ENCODE assay signal across 8 cellular contexts in genomic region chr1:40257313-40257687, GRCh38. TPM values are rescaled to one million over a fixed set of nuclear protein-coding genes. Genes with fewer than 3 reads are reported as not detected.
DNase-seq lines count a peak whose midpoint lies in the region; ATAC-seq and TF ChIP-seq lines count a peak whose summit lies in the region.

No MANE protein-coding gene starts in this region.

- H3K27ac ChIP-seq in CD8-positive, alpha-beta memory T cell (ENCODE audit: low read depth, low read length): peak overlapping the region; percentile 99
- H3K27ac ChIP-seq in caudate nucleus (ENCODE audit: low read depth, low read length) (peak overlapping the region; percentile 97), lung (ENCODE audit: low read depth in 1 of 2, low read length in 1 of 2) (peak overlapping the region; percentile 89 to 95), tibial nerve (peak overlapping the region; percentile 58 to 98 (median 95))

- WGBS in lung, 2 donors: 0% methylated on average over 16 of the region's 16 CpGs
- 0% methylated on average over 16 of the region's 16 CpGs for WGBS in tibial nerve, 2 donors

- peak overlapping the region; percentile 96 to 100 (median 98) for H3K4me3 Mint-ChIP-seq in CD8-positive, alpha-beta memory T cell

- ATAC-seq in GM21360 (IDR thresholded peaks at IDR 0.05; ENCODE audit: unreplicated experiment) (peak; percentile 4), lung (ENCODE audit: insufficient read depth, low FRiP score) (no peak)

- POLR2A ChIA-PET in CD8-positive, alpha-beta memory T cell (lab: Charles Lee): interaction anchor here (0.6 to 1.3 kb wide), 3 partner anchors 16 to 250 kb away, joined by 3 to 12 read pairs (median 4); partner anchors contain the start of gene CAP1

- H3K27ac Mint-ChIP-seq in CD8-positive, alpha-beta memory T cell: peak overlapping the region; percentile 99 to 100 (median 100)

- peak overlapping the region; percentile 76 for H3K4me3 ChIP-seq in CD8-positive, alpha-beta memory T cell (ENCODE audit: low read length)
- peak overlapping the region; percentile 63 for H3K4me3 ChIP-seq in lung
- peak overlapping the region; percentile 51 to 89 (median 65) for H3K4me3 ChIP-seq in tibial nerve

- H3K4me1 Mint-ChIP-seq in CD8-positive, alpha-beta memory T cell: peaks cover 43 to 66% (median 58%) of the 10 kb centered on the region in 3 donors

- H3K4me1 ChIP-seq in CD8-positive, alpha-beta memory T cell (ENCODE audit: insufficient read depth, low read length): peaks cover 25% of the 10 kb centered on the region
- H3K4me1 ChIP-seq in lung (ENCODE audit: control insufficient read depth in 2 of 2, insufficient read depth in 2 of 2, low read length in 2 of 2) (peaks cover 5 to 10% of the 10 kb centered on the region in 2 donors), tibial nerve (peaks cover 0 to 58% (median 25%) of the 10 kb centered on the region in 4 donors)

- TF ChIP-seq CTCF in lung (IDR thresholded peaks at IDR 0.05; ENCODE audit: control extremely low read depth, extremely low read depth) (no peak), tibial nerve (IDR thresholded peaks at IDR 0.05) (no peak)

- no peaks in the 10 kb centered on the region for H3K9me3 ChIP-seq in CD8-positive, alpha-beta memory T cell (ENCODE audit: low read length)
- H3K9me3 ChIP-seq in lung (ENCODE audit: control insufficient read depth in 2 of 2, insufficient read depth in 1 of 2, low read length in 1 of 2): no peaks in the 10 kb centered on the region
- H3K9me3 ChIP-seq in tibial nerve: no peaks in the 10 kb centered on the region

- peaks cover 0 to 3% of the 10 kb centered on the region in 2 donors for H3K27me3 Mint-ChIP-seq in CD8-positive, alpha-beta memory T cell

- H3K36me3 Mint-ChIP-seq in CD8-positive, alpha-beta memory T cell: peaks cover 0 to 37% (median 17%) of the 10 kb centered on the region in 3 donors

- DNase-seq in CD8-positive, alpha-beta memory T cell: peak in 1 of 5 donors; percentile 1
- DNase-seq in NCI-H2029 (lab: John Stamatoyannopoulos, UW): peak; percentile 97
- peak in 14 of 61 donors; percentile 6 to 83 (median 54) for DNase-seq in caudate nucleus (lab: John Stamatoyannopoulos, UW)
- no peak for DNase-seq in lung (ENCODE audit: low spot score)
- DNase-seq in tibial nerve (ENCODE audit: low spot score in 2 of 2): no peak
- no peak for DNase-seq in GM19238 (ENCODE audit: insufficient read length, low spot score)
- no peak for DNase-seq in medulla oblongata (ENCODE audit: extremely low spot score)

- no peaks in the 10 kb centered on the region for H3K27me3 ChIP-seq in CD8-positive, alpha-beta memory T cell (ENCODE audit: insufficient read depth, low read length, poor library complexity, severe bottlenecking)
- H3K27me3 ChIP-seq in lung (ENCODE audit: control insufficient read depth, insufficient read depth) (no peaks in the 10 kb centered on the region), tibial nerve (no peaks in the 10 kb centered on the region)

- H3K36me3 ChIP-seq in CD8-positive, alpha-beta memory T cell (ENCODE audit: insufficient read depth, low read length): peaks cover 21% of the 10 kb centered on the region
- H3K36me3 ChIP-seq in lung (ENCODE audit: control insufficient read depth in 2 of 2, insufficient read depth in 2 of 2, low read length in 2 of 2) (peaks cover 4 to 7% of the 10 kb centered on the region in 2 donors), tibial nerve (peaks cover 0 to 27% (median 4%) of the 10 kb centered on the region in 3 donors)

- no peak for TF ChIP-seq EP300 in tibial nerve (IDR thresholded peaks at IDR 0.05)

- no peak for TF ChIP-seq POLR2A in tibial nerve (IDR thresholded peaks at IDR 0.05)

- H3K9me3 Mint-ChIP-seq in CD8-positive, alpha-beta memory T cell: no peaks in the 10 kb centered on the region

- CTCF ChIA-PET in CD8-positive, alpha-beta memory T cell (lab: Charles Lee): interaction anchor here (0.9 to 3.3 kb wide), 5 partner anchors 9 to 81 kb away, joined by 3 to 11 read pairs (median 3); partner anchors contain the start of gene TMCO2

RNA-seq across cellular contexts. Expression of gene ZMPSTE24, which starts 0.7 kb away (rescaled TPM):
- 10 to 100 TPM; 51.0 to 53.7 TPM for total RNA-seq in CD8-positive, alpha-beta memory T cell
- polyA plus RNA-seq in CD8-positive, alpha-beta memory T cell: 32.5 TPM
- total RNA-seq in lung (10 to 100 TPM; 40.3 to 41.8 TPM), tibial nerve (10 to 100 TPM; 27.0 to 51.1 (median 32.1) TPM)
- 10 to 100 TPM; 17.2 to 30.4 TPM for polyA plus RNA-seq in lung

RNA-seq across cellular contexts. Expression of gene TMCO2, which starts 9.6 kb away (rescaled TPM):
- total RNA-seq in CD8-positive, alpha-beta memory T cell: not detected
- not detected for polyA plus RNA-seq in CD8-positive, alpha-beta memory T cell
- total RNA-seq in lung: not detected
- not detected for polyA plus RNA-seq in lung
- total RNA-seq in tibial nerve: not detected

RNA-seq across cellular contexts. Expression of gene COL9A2, which starts 59.8 kb away (rescaled TPM):
- 1 to 10 TPM; 4.4 to 5.5 TPM for total RNA-seq in CD8-positive, alpha-beta memory T cell
- polyA plus RNA-seq in CD8-positive, alpha-beta memory T cell: 0.68 TPM
- total RNA-seq in lung (10 to 100 TPM in 1 of 2 donors, 1 to 10 TPM in 1; 6.6 to 16.0 TPM), tibial nerve (1 to 10 TPM; 3.3 to 8.8 (median 7.0) TPM)
- polyA plus RNA-seq in lung: 10 to 100 TPM in 1 of 2 donors, 1 to 10 TPM in 1; 3.7 to 12.1 TPM
